17 cellular contexts compared by ENCODE assay signal in the genomic region with DNA sequence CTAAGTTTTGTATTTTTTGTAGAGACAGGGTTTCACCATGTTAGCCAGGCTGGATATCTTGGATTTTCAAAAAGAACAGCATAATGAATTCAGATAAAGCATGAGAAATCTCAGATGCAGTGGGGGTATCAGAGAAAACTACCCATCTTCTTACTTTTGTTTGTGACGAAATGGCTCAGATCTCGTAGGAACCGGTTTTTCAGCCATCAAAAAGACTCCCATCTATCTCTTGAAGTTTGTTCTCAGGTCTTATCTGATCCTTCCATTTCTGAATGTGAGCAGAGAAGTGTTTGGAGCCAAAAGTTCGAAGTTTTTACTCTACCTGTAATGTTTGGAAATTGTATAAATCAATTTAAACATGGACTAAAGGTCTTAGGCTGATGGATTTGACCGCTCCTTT. TPM values are rescaled to one million over a fixed set of nuclear protein-coding genes. Genes with fewer than 3 reads are reported as not detected.
A peak's percentile ranks its signal among the peaks of the same experiment; 100 is the strongest.
DNase-seq lines count a peak whose midpoint lies in the region; ATAC-seq, FAIRE-seq and TF ChIP-seq lines count a peak whose summit lies in the region.
"Had no signal": no experiment of that assay in that cellular context is flagged by ENCODE, and none has a peak within 500 bp of the region (broad histone marks: within the 10 kb centered on the region; RNA-seq: fewer than 3 reads in every experiment).

No MANE protein-coding gene starts in this region.

- no peak overlapping the region for H2AFZ ChIP-seq in HepG2 (ENCODE audit: low read length)
- H2AFZ ChIP-seq: GM23248 had no signal

- BruUV-seq in HepG2 (replicated peaks; lab: Mats Ljungman, UMichigan), result no TSS peak

- DNase-seq in HepG2 (ENCODE audit: low spot score) (no peak), right lobe of liver (no peak), mesothelial cell of epicardium (ENCODE audit: low spot score in 2 of 2, unreplicated experiment in 2 of 2) (no peak), sigmoid colon (no peak), chondrocyte (ENCODE audit: low spot score) (no peak)
- DNase-seq in activated CD4-positive, alpha-beta T cell treated with anti-CD3 and anti-CD28 coated beads for 36 hours, result no peak
- DNase-seq: 8988T; AML-193; C1 segment of cervical spinal cord; CD4-positive, alpha-beta T cell; DMS79; EL; GM23248; H7 had no signal

- no peak for TF ChIP-seq CTCF in HepG2 (CRISPR knock-in tag; IDR thresholded peaks at IDR 0.05)
- TF ChIP-seq CTCF in right lobe of liver (IDR thresholded peaks at IDR 0.05), result no peak
- no peak for TF ChIP-seq CTCF in mesothelial cell of epicardium (IDR thresholded peaks at IDR 0.05; ENCODE audit: unreplicated experiment)
- no peak for TF ChIP-seq CTCF in sigmoid colon (IDR thresholded peaks at IDR 0.05)
- TF ChIP-seq CTCF in chondrocyte (IDR thresholded peaks at IDR 0.05), result no peak

- WGBS in HepG2 (ENCODE audit: low lambda C conversion rate), result 87% methylated on average over 5 of the region's 5 CpGs
- WGBS in right lobe of liver (ENCODE audit: insufficient coverage, low coverage, low lambda C conversion rate, missing lambda C conversion rate), result 70% methylated on average over 5 of the region's 5 CpGs
- 75 to 85% methylated on average over 5 of the region's 5 CpGs for WGBS in sigmoid colon, 2 donors

- H3K27me3 ChIP-seq in HepG2 (ENCODE audit: control insufficient read depth in 1 of 2, insufficient read depth in 2 of 2, low read length in 2 of 2) (no peaks in the 10 kb centered on the region), right lobe of liver (no peaks in the 10 kb centered on the region), sigmoid colon (no peaks in the 10 kb centered on the region)

- H3K27me3 Mint-ChIP-seq in mesothelial cell of epicardium (ENCODE audit: low read depth) (no peaks in the 10 kb centered on the region), chondrocyte (ENCODE audit: low read depth) (no peaks in the 10 kb centered on the region)
- no peaks in the 10 kb centered on the region for H3K27me3 Mint-ChIP-seq in activated CD4-positive, alpha-beta T cell treated with anti-CD3 and anti-CD28 coated beads for 36 hours
- H3K27me3 Mint-ChIP-seq: CD4-positive, alpha-beta T cell had no signal

- no peak for ATAC-seq in HepG2
- ATAC-seq in right lobe of liver, result no peak
- ATAC-seq in GM19351 (IDR thresholded peaks at IDR 0.05; ENCODE audit: unreplicated experiment), result no peak
- no peak for ATAC-seq in activated CD4-positive, alpha-beta T cell treated with anti-CD3 and anti-CD28 coated beads for 36 hours

- peak overlapping the region; percentile 96 for H3K27ac Mint-ChIP-seq in mesothelial cell of epicardium
- no peak overlapping the region for H3K27ac Mint-ChIP-seq in activated CD4-positive, alpha-beta T cell treated with anti-CD3 and anti-CD28 coated beads for 36 hours
- H3K27ac Mint-ChIP-seq in chondrocyte (ENCODE audit: unreplicated experiment), result no peak overlapping the region

- H3K9me3 Mint-ChIP-seq in mesothelial cell of epicardium, result no peaks in the 10 kb centered on the region
- H3K9me3 Mint-ChIP-seq in activated CD4-positive, alpha-beta T cell treated with anti-CD3 and anti-CD28 coated beads for 36 hours (ENCODE audit: low read depth), result no peaks in the 10 kb centered on the region
- H3K9me3 Mint-ChIP-seq in chondrocyte (ENCODE audit: low read depth), result no peaks in the 10 kb centered on the region
- H3K9me3 Mint-ChIP-seq: CD4-positive, alpha-beta T cell had no signal

- H3K36me3 Mint-ChIP-seq in mesothelial cell of epicardium (no peaks in the 10 kb centered on the region), chondrocyte (ENCODE audit: low read depth) (no peaks in the 10 kb centered on the region)
- H3K36me3 Mint-ChIP-seq in activated CD4-positive, alpha-beta T cell treated with anti-CD3 and anti-CD28 coated beads for 36 hours (ENCODE audit: low read depth), result no peaks in the 10 kb centered on the region

- TF ChIP-seq POLR2A in HepG2 (IDR thresholded peaks at IDR 0.05; ENCODE audit: insufficient read depth in 1 of 2, low read depth in 2 of 2, low read length in 2 of 2) (no peak), right lobe of liver (IDR thresholded peaks at IDR 0.05) (no peak), sigmoid colon (IDR thresholded peaks at IDR 0.05) (no peak)

- peaks cover 51% of the 10 kb centered on the region for H3K4me1 Mint-ChIP-seq in mesothelial cell of epicardium
- peaks cover 30% of the 10 kb centered on the region for H3K4me1 Mint-ChIP-seq in activated CD4-positive, alpha-beta T cell treated with anti-CD3 and anti-CD28 coated beads for 36 hours
- peaks cover 9% of the 10 kb centered on the region for H3K4me1 Mint-ChIP-seq in chondrocyte (ENCODE audit: low read depth)

- H3K4me1 ChIP-seq in HepG2 (ENCODE audit: insufficient read depth, low read length), result peaks cover 64% of the 10 kb centered on the region
- peaks cover 0 to 36% (median 15%) of the 10 kb centered on the region in 4 donors for H3K4me1 ChIP-seq in right lobe of liver
- H3K4me1 ChIP-seq in sigmoid colon, result peaks cover 0 to 94% (median 53%) of the 10 kb centered on the region in 4 donors

- no peak overlapping the region; the same call in 1 of the 2 replicates for H3K9ac ChIP-seq in HepG2 (ENCODE audit: insufficient read depth, low read depth, low read length)
- H3K9ac ChIP-seq: GM23248 had no signal

- H3K4me3 ChIP-seq in HepG2 (replicated peaks in 1 of 3; ENCODE audit: insufficient read depth in 1 of 3, low read depth in 2 of 3, low read length in 3 of 3) (no peak overlapping the region), right lobe of liver (no peak overlapping the region), sigmoid colon (no peak overlapping the region)
- H3K4me3 ChIP-seq: GM23248 had no signal

- H3K27ac ChIP-seq in HepG2 (ENCODE audit: extremely low read length, insufficient read depth, low read length) (no peak overlapping the region), right lobe of liver (no peak overlapping the region), sigmoid colon (peak overlapping the region in 3 of 4 donors; percentile 83 to 86 (median 85))
- H3K27ac ChIP-seq: GM23248 had no signal

- POLR2A ChIA-PET in HepG2 (lab: Yijun Ruan, JAX), result no interaction called here
- POLR2A ChIA-PET in activated CD4-positive, alpha-beta T cell treated with anti-CD3 and anti-CD28 coated beads for 36 hours (lab: Charles Lee), result no interaction called here

- H3K4me3 Mint-ChIP-seq in mesothelial cell of epicardium (no peak overlapping the region), chondrocyte (ENCODE audit: unreplicated experiment) (no peak overlapping the region)
- H3K4me3 Mint-ChIP-seq in activated CD4-positive, alpha-beta T cell treated with anti-CD3 and anti-CD28 coated beads for 36 hours, result no peak overlapping the region
- H3K4me3 Mint-ChIP-seq: CD4-positive, alpha-beta T cell had no signal

- H3K4me2 ChIP-seq in HepG2 (ENCODE audit: low read depth, low read length), result no peak overlapping the region

- intact Hi-C loops in HepG2 (cut with micrococcal nuclease; ENCODE audit: unreplicated experiment), result no loop called here
- intact Hi-C loops in right lobe of liver (cut with DNase I), result no loop called here
- intact Hi-C loops in sigmoid colon (cut with DNase I), result loop anchor here (5.0 kb wide), 1 partner anchor 57 kb away; no protein-coding TSS in a partner anchor
- intact Hi-C loops in activated CD4-positive, alpha-beta T cell treated with anti-CD3 and anti-CD28 coated beads for 36 hours (cut with DNase I, micrococcal nuclease), result no loop called here

- no peak for FAIRE-seq in HepG2 (lab: Jason Lieb, UNC)
- FAIRE-seq: G401.6, GM12892 had no signal

- CTCF ChIA-PET in HepG2 (lab: Yijun Ruan, JAX; ENCODE audit: low intra/inter-chr PET ratio, low total read pairs), result no interaction called here
- CTCF ChIA-PET in activated CD4-positive, alpha-beta T cell treated with anti-CD3 and anti-CD28 coated beads for 36 hours (lab: Charles Lee), result no interaction called here

- H3K36me3 ChIP-seq in HepG2 (replicated peaks in 1 of 2; ENCODE audit: control insufficient read depth in 1 of 2, insufficient read depth in 2 of 2, low read length in 2 of 2), result peaks cover 0 to 8% of the 10 kb centered on the region in 2 experiments; a peak in 2 of 5 replicates
- H3K36me3 ChIP-seq in right lobe of liver, result no peaks in the 10 kb centered on the region
- H3K36me3 ChIP-seq in sigmoid colon, result no peaks in the 10 kb centered on the region

- H3K9me3 ChIP-seq in HepG2 (ENCODE audit: low read length) (no peaks in the 10 kb centered on the region), right lobe of liver (no peaks in the 10 kb centered on the region), sigmoid colon (no peaks in the 10 kb centered on the region)

- H3K79me2 ChIP-seq in HepG2 (ENCODE audit: insufficient read depth, low read length), result peaks cover 96% of the 10 kb centered on the region

- TF ChIP-seq EP300 in HepG2 (IDR thresholded peaks at IDR 0.05; ENCODE audit: low read depth in 2 of 2, low read length in 2 of 2) (no peak), HepG2 (CRISPR knock-in tag; IDR thresholded peaks at IDR 0.05; ENCODE audit: borderline replicate concordance) (no peak), sigmoid colon (IDR thresholded peaks at IDR 0.05) (no peak)

- no peak for TF ChIP-seq RAD21 in HepG2 (CRISPR knock-in tag; IDR thresholded peaks at IDR 0.05)

- in situ Hi-C loops in HepG2 (cut with HindIII; ENCODE audit: extremely low pct_ligation_motif_present, low pct_unique_long_range_greater_than_20kb), result no loop called here

- peaks cover 50% of the 10 kb centered on the region for H4K20me1 ChIP-seq in HepG2 (ENCODE audit: insufficient read depth, low read length)

RNA-seq across cellular contexts. Expression of gene LDHD, which starts 57.2 kb away (rescaled TPM):
- 9.1 and 9.3 TPM in 2 replicates for total RNA-seq in HepG2 (2016; rRNA removed; fragmentation: Illumina TruSeq; extraction: Trizol)
- 0.62 and 0.71 TPM in 2 replicates for total RNA-seq in HepG2 (2016; cell fraction: cytosol; rRNA removed; fragmentation: Illumina TruSeq; extraction: Trizol; ENCODE audit: low read depth)
- 8.4 and 10.2 TPM in 2 replicates for total RNA-seq in HepG2 (2016; cell fraction: insoluble cytoplasmic fraction; rRNA removed; fragmentation: Illumina TruSeq; extraction: Trizol)
- total RNA-seq in HepG2 (2016; cell fraction: membrane; rRNA removed; fragmentation: Illumina TruSeq; extraction: Trizol), result 1.7 and 2.0 TPM in 2 replicates
- total RNA-seq in HepG2 (2016; cell fraction: nucleus; rRNA removed; fragmentation: Illumina TruSeq; extraction: Trizol), result 7.0 and 9.0 TPM in 2 replicates
- 9.8 and 12.1 TPM in 2 replicates for polyA plus RNA-seq in HepG2 (2011; rRNA removed)
- polyA plus RNA-seq in HepG2 (2011; cell fraction: cytosol; rRNA removed), result 7.9 and 13.1 TPM in 2 replicates
- polyA plus RNA-seq in HepG2 (2011; cell fraction: nucleus; rRNA removed), result 32.0 and 36.9 TPM in 2 replicates
- 5.5 and 7.8 TPM in 2 replicates for polyA plus RNA-seq in HepG2 (2012)
- 0.62 and 0.71 TPM in 2 replicates for polyA plus RNA-seq in HepG2 (2016; cell fraction: cytosol; fragmentation: Illumina TruSeq; extraction: Trizol; ENCODE audit: low read depth)
- 7.5 and 8.7 TPM in 2 replicates for polyA plus RNA-seq in HepG2 (2016; cell fraction: insoluble cytoplasmic fraction; fragmentation: Illumina TruSeq; extraction: Trizol; ENCODE audit: low read depth)
- polyA plus RNA-seq in HepG2 (2016; cell fraction: membrane; fragmentation: Illumina TruSeq; extraction: Trizol; ENCODE audit: low read depth), result 1.4 and 1.6 TPM in 2 replicates
- 12.5 and 13.2 TPM in 2 replicates for polyA plus RNA-seq in HepG2 (2016; cell fraction: nucleus; fragmentation: Illumina TruSeq; extraction: Trizol; ENCODE audit: insufficient read depth, low read depth)
- 0.56 and 16.0 TPM in 2 replicates for polyA minus RNA-seq in HepG2 (2011; rRNA and poly(A)+ RNA removed; ENCODE audit: low replicate concordance)
- 5.1 and 5.6 TPM in 2 replicates for polyA minus RNA-seq in HepG2 (2011; cell fraction: cytosol; rRNA and poly(A)+ RNA removed)
- 11.2 and 12.2 TPM in 2 replicates for polyA minus RNA-seq in HepG2 (2011; cell fraction: nucleus; rRNA and poly(A)+ RNA removed)
- total RNA-seq in right lobe of liver, result 10 to 100 TPM; 62.9 to 98.5 (median 90.2) TPM
- total RNA-seq in mesothelial cell of epicardium, result 0.65 to 0.86 TPM (median 0.66 TPM) in 3 replicates
- 1 to 10 TPM; 2.5 to 7.6 (median 7.3) TPM for total RNA-seq in sigmoid colon
- 100 to 1,000 TPM in 1 of 3 donors, 10 to 100 TPM in 2; 66.1 to 114 (median 78.0) TPM for polyA plus RNA-seq in sigmoid colon
- total RNA-seq in activated CD4-positive, alpha-beta T cell treated with anti-CD3 and anti-CD28 coated beads for 36 hours, result under 1 TPM in 1 of 2 experiments, not detected in 1; 0.21 TPM
- total RNA-seq in chondrocyte, result 2.3 to 2.7 TPM (median 2.6 TPM) in 3 replicates
- total RNA-seq: CD4-positive, alpha-beta T cell had no signal

Comparison
In these comparisons a context has a peak if more than half of its experiments do, and no peak if none do; other contexts are left out.
1. H3K27ac ChIP-seq: peak in sigmoid colon (3 of 4); none in HepG2 (single experiment) and right lobe of liver (0 of 3).